In the genomic region with DNA sequence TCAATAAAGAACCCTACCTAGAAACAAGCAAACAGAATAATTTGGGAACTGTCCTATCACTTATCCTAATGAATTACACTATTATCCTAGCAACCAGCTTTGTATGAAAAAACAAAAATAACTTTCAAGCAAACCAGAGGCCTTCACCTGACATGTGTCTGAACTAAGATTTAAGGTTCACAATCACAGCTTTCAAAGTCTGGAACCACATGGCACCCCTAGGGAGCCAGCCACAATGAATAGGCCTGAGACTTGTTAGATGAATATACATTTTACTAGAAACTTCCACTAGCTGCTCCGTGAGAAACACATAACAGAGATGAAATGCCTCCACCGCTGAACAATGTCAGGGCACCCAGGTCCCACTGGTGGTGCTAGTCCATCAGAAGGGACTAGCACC, we compare ENCODE assay signal across 13 cellular contexts.
DNase-seq lines count a peak whose midpoint lies in the region; ATAC-seq and TF ChIP-seq lines count a peak whose summit lies in the region.
"Had no signal": no experiment of that assay in that cellular context is flagged by ENCODE, and none has a peak within 500 bp of the region (broad histone marks: within the 10 kb centered on the region; RNA-seq: fewer than 3 reads in every experiment).

No MANE protein-coding gene starts in this region.

- H3K27me3 Mint-ChIP-seq in activated naive CD4-positive, alpha-beta T cell treated with anti-CD3 and anti-CD28 coated beads, Interleukin-2, amount 50 U/mL, for 24 hours: no peaks in the 10 kb centered on the region
- H3K27me3 Mint-ChIP-seq in activated T-helper 17 cell treated with anti-CD3 and anti-CD28 coated beads, Interleukin-2, amount 50 U/mL, for 72 hours: no peaks in the 10 kb centered on the region
- H3K27me3 Mint-ChIP-seq in neural progenitor cell (ENCODE audit: insufficient read depth, low read depth) (no peaks in the 10 kb centered on the region), progenitor cell of endocrine pancreas (no peaks in the 10 kb centered on the region)

- TF ChIP-seq CTCF in PC-9 (conservative IDR thresholded peaks at IDR 0.05) (no peak), neural progenitor cell (IDR thresholded peaks at IDR 0.05) (no peak), progenitor cell of endocrine pancreas (IDR thresholded peaks at IDR 0.05; ENCODE audit: unreplicated experiment) (no peak), gastrocnemius medialis (IDR thresholded peaks at IDR 0.05 in 4 of 5, conservative IDR thresholded peaks at IDR 0.05 in 1 of 5) (no peak)

- H3K4me2 ChIP-seq in PC-9 (peak overlapping the region; percentile 21; the same call in 1 of the 2 replicates), neural progenitor cell (no peak overlapping the region)

- no peak for ATAC-seq in activated T-helper 17 cell treated with anti-CD3 and anti-CD28 coated beads, Interleukin-2, amount 50 U/mL, for 72 hours (replicated peaks)
- ATAC-seq in HG02970 (IDR thresholded peaks at IDR 0.05; ENCODE audit: low FRiP score, unreplicated experiment) (no peak), gastrocnemius medialis (no peak)

- H3K4me3 ChIP-seq in PC-9 (no peak overlapping the region), neural progenitor cell (no peak overlapping the region), gastrocnemius medialis (no peak overlapping the region)
- H3K4me3 ChIP-seq: BLaER1 treated with 17β-estradiol and CSF1 and Interleukin-3, amounts not matched to agents 10 nM and 100 nM had no signal

- H2AFZ ChIP-seq in PC-9 (no peak overlapping the region), neural progenitor cell (replicated peaks) (no peak overlapping the region)

- H4K20me1 ChIP-seq in PC-9 (ENCODE audit: insufficient read depth) (peaks cover 53% of the 10 kb centered on the region), neural progenitor cell (ENCODE audit: low read depth) (peaks cover 71% of the 10 kb centered on the region)

- H3K9me3 ChIP-seq in PC-9 (ENCODE audit: insufficient read depth, low read depth): no peaks in the 10 kb centered on the region
- H3K9me3 ChIP-seq in neural progenitor cell (ENCODE audit: low read depth): no peaks in the 10 kb centered on the region
- H3K9me3 ChIP-seq in gastrocnemius medialis: no peaks in the 10 kb centered on the region
- H3K9me3 ChIP-seq: Caco-2 had no signal

- POLR2A ChIA-PET in PC-9 (lab: Charles Lee; ENCODE audit: unreplicated experiment): no interaction called here

- peak overlapping the region; percentile 5 for H3K27ac Mint-ChIP-seq in activated naive CD4-positive, alpha-beta T cell treated with anti-CD3 and anti-CD28 coated beads, Interleukin-2, amount 50 U/mL, for 24 hours
- peak overlapping the region; percentile 11 for H3K27ac Mint-ChIP-seq in activated T-helper 17 cell treated with anti-CD3 and anti-CD28 coated beads, Interleukin-2, amount 50 U/mL, for 72 hours
- peak overlapping the region; percentile 10 for H3K27ac Mint-ChIP-seq in neural progenitor cell
- no peak overlapping the region for H3K27ac Mint-ChIP-seq in progenitor cell of endocrine pancreas

- in situ Hi-C loops in gastrocnemius medialis (cut with MboI; ENCODE audit: low sequenced_read_pairs in 4 of 4): no loop called here

- peaks cover 80% of the 10 kb centered on the region for H3K4me1 Mint-ChIP-seq in activated naive CD4-positive, alpha-beta T cell treated with anti-CD3 and anti-CD28 coated beads, Interleukin-2, amount 50 U/mL, for 24 hours
- H3K4me1 Mint-ChIP-seq in activated T-helper 17 cell treated with anti-CD3 and anti-CD28 coated beads, Interleukin-2, amount 50 U/mL, for 72 hours: peaks cover 51% of the 10 kb centered on the region
- H3K4me1 Mint-ChIP-seq in neural progenitor cell (peaks cover 27% of the 10 kb centered on the region), progenitor cell of endocrine pancreas (ENCODE audit: low read depth) (no peaks in the 10 kb centered on the region)

- no peak for TF ChIP-seq POLR2A in gastrocnemius medialis (IDR thresholded peaks at IDR 0.05)

- BruUV-seq in PC-9 (replicated peaks; lab: Mats Ljungman, UMichigan): no TSS peak

- no peak overlapping the region for H3K4me3 Mint-ChIP-seq in activated naive CD4-positive, alpha-beta T cell treated with anti-CD3 and anti-CD28 coated beads, Interleukin-2, amount 50 U/mL, for 24 hours
- no peak overlapping the region for H3K4me3 Mint-ChIP-seq in activated T-helper 17 cell treated with anti-CD3 and anti-CD28 coated beads, Interleukin-2, amount 50 U/mL, for 72 hours
- H3K4me3 Mint-ChIP-seq in neural progenitor cell: no peak overlapping the region
- no peak overlapping the region for H3K4me3 Mint-ChIP-seq in progenitor cell of endocrine pancreas (ENCODE audit: low read depth)
- H3K4me3 Mint-ChIP-seq: H9 had no signal

- H3K27ac ChIP-seq in PC-9: peak overlapping the region; percentile 66
- no peak overlapping the region for H3K27ac ChIP-seq in neural progenitor cell
- no peak overlapping the region for H3K27ac ChIP-seq in gastrocnemius medialis
- H3K27ac ChIP-seq: BLaER1 treated with 17β-estradiol and CSF1 and Interleukin-3, amounts not matched to agents 10 nM and 100 nM had no signal

- intact Hi-C loops in PC-9 (cut with micrococcal nuclease; ENCODE audit: unreplicated experiment): no loop called here
- intact Hi-C loops in gastrocnemius medialis (cut with DNase I; ENCODE audit: low total_unique reads): no loop called here

- CTCF ChIA-PET in PC-9 (lab: Charles Lee): no interaction called here

- peaks cover 92% of the 10 kb centered on the region for H3K79me2 ChIP-seq in PC-9 (ENCODE audit: low read depth)
- H3K79me2 ChIP-seq in neural progenitor cell (ENCODE audit: low read depth): peaks cover 92% of the 10 kb centered on the region

- H3K9me2 ChIP-seq in PC-9 (ENCODE audit: insufficient read depth): no peaks in the 10 kb centered on the region

- H3K9ac ChIP-seq in neural progenitor cell: no peak overlapping the region
- H3K9ac ChIP-seq: BLaER1 treated with 17β-estradiol and CSF1 and Interleukin-3, amounts not matched to agents 10 nM and 100 nM had no signal

- H3K4me1 ChIP-seq in PC-9 (replicated peaks; ENCODE audit: insufficient read depth) (peaks cover 31% of the 10 kb centered on the region), neural progenitor cell (peaks cover 21% of the 10 kb centered on the region), gastrocnemius medialis (peaks cover 6 to 8% of the 10 kb centered on the region in 2 donors)
- H3K4me1 ChIP-seq: Caco-2 had no signal

- H3K36me3 ChIP-seq in PC-9 (ENCODE audit: low read depth) (no peaks in the 10 kb centered on the region), neural progenitor cell (no peaks in the 10 kb centered on the region), gastrocnemius medialis (no peaks in the 10 kb centered on the region)

- peaks cover 8% of the 10 kb centered on the region for H3K36me3 Mint-ChIP-seq in activated naive CD4-positive, alpha-beta T cell treated with anti-CD3 and anti-CD28 coated beads, Interleukin-2, amount 50 U/mL, for 24 hours
- H3K36me3 Mint-ChIP-seq in activated T-helper 17 cell treated with anti-CD3 and anti-CD28 coated beads, Interleukin-2, amount 50 U/mL, for 72 hours (ENCODE audit: low read depth): peaks cover 18% of the 10 kb centered on the region
- peaks cover 14% of the 10 kb centered on the region for H3K36me3 Mint-ChIP-seq in neural progenitor cell
- H3K36me3 Mint-ChIP-seq in progenitor cell of endocrine pancreas (ENCODE audit: insufficient read depth): peaks cover 9% of the 10 kb centered on the region

- H3F3A ChIP-seq in PC-9 (ENCODE audit: insufficient read depth, low read depth) (peaks cover 29% of the 10 kb centered on the region), neural progenitor cell (ENCODE audit: low read depth) (peaks cover 15% of the 10 kb centered on the region)

- H3K27me3 ChIP-seq in PC-9 (ENCODE audit: insufficient read depth, low read depth) (no peaks in the 10 kb centered on the region), neural progenitor cell (no peaks in the 10 kb centered on the region), gastrocnemius medialis (no peaks in the 10 kb centered on the region)
- H3K27me3 ChIP-seq: BLaER1 treated with 17β-estradiol and CSF1 and Interleukin-3, amounts not matched to agents 10 nM and 100 nM had no signal

- no peak for DNase-seq in activated naive CD4-positive, alpha-beta T cell treated with anti-CD3 and anti-CD28 coated beads, Interleukin-2, amount 50 U/mL, for 16 hours
- DNase-seq in PC-9: no peak
- DNase-seq in neural progenitor cell (ENCODE audit: low spot score): no peak
- DNase-seq in progenitor cell of endocrine pancreas (ENCODE audit: low spot score, unreplicated experiment): no peak
- no peak for DNase-seq in gastrocnemius medialis
- DNase-seq: 8988T, Caco-2, GDM1, H9 had no signal

- no peaks in the 10 kb centered on the region for H3K9me3 Mint-ChIP-seq in activated naive CD4-positive, alpha-beta T cell treated with anti-CD3 and anti-CD28 coated beads, Interleukin-2, amount 50 U/mL, for 24 hours
- H3K9me3 Mint-ChIP-seq in activated T-helper 17 cell treated with anti-CD3 and anti-CD28 coated beads, Interleukin-2, amount 50 U/mL, for 72 hours: no peaks in the 10 kb centered on the region
- peaks cover 3% of the 10 kb centered on the region for H3K9me3 Mint-ChIP-seq in neural progenitor cell
- H3K9me3 Mint-ChIP-seq in progenitor cell of endocrine pancreas (ENCODE audit: low read depth): no peaks in the 10 kb centered on the region
- H3K9me3 Mint-ChIP-seq: H9 had no signal
